Comparison of ENCODE assay signal across 15 cellular contexts in genomic region chr2:8454797-8455196, GRCh38.
DNase-seq lines count a peak whose midpoint lies in the region; ATAC-seq and TF ChIP-seq lines count a peak whose summit lies in the region.
"Had no signal": no experiment of that assay in that cellular context is flagged by ENCODE, and none has a peak within 500 bp of the region (broad histone marks: within the 10 kb centered on the region; RNA-seq: fewer than 3 reads in every experiment).

No MANE protein-coding gene starts in this region.

- H3K9me2 ChIP-seq in Loucy (replicated peaks; ENCODE audit: low read depth, low read length) (no peaks in the 10 kb centered on the region), OCI-LY7 (ENCODE audit: insufficient read depth, low read length) (no peaks in the 10 kb centered on the region)

- no peaks in the 10 kb centered on the region for H4K20me1 ChIP-seq in BLaER1
- no peaks in the 10 kb centered on the region for H4K20me1 ChIP-seq in Loucy (ENCODE audit: insufficient read depth, low read length, poor library complexity, severe bottlenecking)
- no peaks in the 10 kb centered on the region for H4K20me1 ChIP-seq in OCI-LY7 (ENCODE audit: insufficient read depth, low read length)

- CTCF ChIA-PET in OCI-LY7 (lab: Charles Lee; ENCODE audit: unreplicated experiment) = no interaction called here

- POLR2A ChIA-PET in OCI-LY7 (lab: Charles Lee) = interaction anchor here (1.3 kb wide), 1 partner anchor 17 kb away, joined by 4 read pairs; no protein-coding TSS in a partner anchor

- in situ Hi-C loops in GM13976 (cut with MboI; ENCODE audit: low sequenced_read_pairs, unreplicated experiment) = no loop called here

- DNase-seq in lower lobe of right lung (no peak), OCI-LY7 (ENCODE audit: low spot score) (no peak), NCI-H510A (lab: John Stamatoyannopoulos, UW) (no peak), NCI-H69 (lab: John Stamatoyannopoulos, UW) (no peak), GM13976 (ENCODE audit: low spot score) (no peak)
- DNase-seq: activated effector memory CD4-positive, alpha-beta T cell treated with Interleukin-2 at 50 U/mL for 16 hours; erythroblast; IMR-90; NCI-H1930; WERI-Rb-1 had no signal

- intact Hi-C loops in lower lobe of right lung (cut with DNase I) (no loop called here), OCI-LY7 (cut with micrococcal nuclease; ENCODE audit: unreplicated experiment) (no loop called here)

- H3K4me3 ChIP-seq in BLaER1 (no peak overlapping the region), Loucy (ENCODE audit: low read length, poor library complexity, severe bottlenecking) (no peak overlapping the region), lower lobe of right lung (no peak overlapping the region), OCI-LY7 (ENCODE audit: low read depth, low read length, poor library complexity, severe bottlenecking) (no peak overlapping the region)
- H3K4me3 ChIP-seq: SJSA1, thoracic aorta had no signal

- H3K4me1 ChIP-seq in BLaER1 (peaks cover 32% of the 10 kb centered on the region), Loucy (ENCODE audit: insufficient read depth, low read length, poor library complexity, severe bottlenecking) (peaks cover 40% of the 10 kb centered on the region), lower lobe of right lung (peaks cover 10% of the 10 kb centered on the region), OCI-LY7 (ENCODE audit: insufficient read depth, low read length, poor library complexity, severe bottlenecking) (peaks cover 23% of the 10 kb centered on the region)
- H3K4me1 ChIP-seq: SJSA1 had no signal

- H3K27ac ChIP-seq in BLaER1 (no peak overlapping the region), angular gyrus (ENCODE audit: low read depth, low read length) (peak overlapping the region; percentile 31), lower lobe of right lung (no peak overlapping the region), OCI-LY7 (ENCODE audit: low read depth, low read length, poor library complexity, severe bottlenecking) (no peak overlapping the region)
- H3K27ac ChIP-seq: SJSA1, thoracic aorta, WERI-Rb-1 had no signal

- no peak overlapping the region for H2AFZ ChIP-seq in Loucy (ENCODE audit: low read length)
- H2AFZ ChIP-seq in OCI-LY7 (ENCODE audit: low read length) = no peak overlapping the region

- ATAC-seq in lower lobe of right lung = peak; percentile 3 to 32

- H3K27me3 ChIP-seq in BLaER1 (peaks cover 33% of the 10 kb centered on the region), Loucy (ENCODE audit: insufficient read depth, low read length, poor library complexity, severe bottlenecking) (no peaks in the 10 kb centered on the region), lower lobe of right lung (ENCODE audit: low read depth) (peaks cover 19% of the 10 kb centered on the region)
- H3K27me3 ChIP-seq: SJSA1 had no signal

- TF ChIP-seq CTCF in Loucy (conservative IDR thresholded peaks at IDR 0.05; ENCODE audit: low read length) = no peak
- TF ChIP-seq CTCF in lower lobe of right lung (IDR thresholded peaks at IDR 0.05) = no peak
- TF ChIP-seq CTCF in OCI-LY7 (conservative IDR thresholded peaks at IDR 0.05; ENCODE audit: low read length) = no peak
- TF ChIP-seq CTCF in GM13976 (IDR thresholded peaks at IDR 0.05; ENCODE audit: borderline replicate concordance, control extremely low read depth, extremely low read depth, insufficient read depth, missing control alignments) = no peak

- H3K4me2 ChIP-seq in BLaER1 = peak overlapping the region; percentile 92; the same call in 1 of the 2 replicates
- H3K4me2 ChIP-seq in Loucy (ENCODE audit: low read depth, low read length, poor library complexity, severe bottlenecking) = peak overlapping the region; percentile 70
- H3K4me2 ChIP-seq in OCI-LY7 (ENCODE audit: low read length) = no peak overlapping the region

- H3K9me3 ChIP-seq in BLaER1 (peaks cover 4% of the 10 kb centered on the region; the same call in 1 of the 2 replicates), Loucy (ENCODE audit: insufficient read depth, low read depth, low read length) (no peaks in the 10 kb centered on the region), lower lobe of right lung (no peaks in the 10 kb centered on the region), OCI-LY7 (ENCODE audit: low read length) (no peaks in the 10 kb centered on the region)
- H3K9me3 ChIP-seq: SJSA1, thoracic aorta had no signal

- H3K36me3 ChIP-seq in BLaER1 = no peaks in the 10 kb centered on the region
- no peaks in the 10 kb centered on the region for H3K36me3 ChIP-seq in Loucy (ENCODE audit: insufficient read depth, low read length)
- no peaks in the 10 kb centered on the region for H3K36me3 ChIP-seq in lower lobe of right lung
- H3K36me3 ChIP-seq in OCI-LY7 (ENCODE audit: insufficient read depth, low read length) = no peaks in the 10 kb centered on the region
- H3K36me3 ChIP-seq: SJSA1, thoracic aorta, WERI-Rb-1 had no signal

- no peaks in the 10 kb centered on the region for H3K79me2 ChIP-seq in Loucy (ENCODE audit: insufficient read depth, low read length)
- no peaks in the 10 kb centered on the region for H3K79me2 ChIP-seq in OCI-LY7 (ENCODE audit: insufficient read depth, low read depth, low read length)

- no peak overlapping the region for H3K9ac ChIP-seq in BLaER1
- peak overlapping the region; percentile 74 for H3K9ac ChIP-seq in Loucy (ENCODE audit: low read depth, low read length, poor library complexity, severe bottlenecking)

- H3F3A ChIP-seq in Loucy (ENCODE audit: low read depth) = peaks cover 9% of the 10 kb centered on the region

- no TSS peak for BruUV-seq in OCI-LY7 (replicated peaks; lab: Mats Ljungman, UMichigan)
